ENCODE assay signal across 14 cellular contexts in genomic region chr16:1920122-1920521, GRCh38. TPM values are rescaled to one million over a fixed set of nuclear protein-coding genes. Genes with fewer than 3 reads are reported as not detected.
DNase-seq lines count a peak whose midpoint lies in the region; ATAC-seq, FAIRE-seq and TF ChIP-seq lines count a peak whose summit lies in the region.
"Not testable (repeated sequence)": the region's sequence is repeated elsewhere in the genome, so short reads cannot be mapped to it uniquely, and the experiment has no call there.
"Had no signal": no experiment of that assay in that cellular context is flagged by ENCODE, and none has a peak within 500 bp of the region (broad histone marks: within the 10 kb centered on the region; RNA-seq: fewer than 3 reads in every experiment).

No MANE protein-coding gene starts in this region.

- not testable (repeated sequence) for H3K14ac ChIP-seq in H1 (ENCODE audit: insufficient read length)

- peaks cover 31% of the 10 kb centered on the region for H3F3A ChIP-seq in neural progenitor cell (ENCODE audit: low read depth)

- not testable (repeated sequence) for H3K9me1 ChIP-seq in K562 (ENCODE audit: control insufficient read depth, insufficient read depth, low read length)

- TF ChIP-seq CTCF in K562 (IDR thresholded peaks at IDR 0.05 in 2 of 3, conservative IDR thresholded peaks at IDR 0.05 in 1 of 3; ENCODE audit: insufficient read depth in 2 of 3, low read depth in 1 of 3, low read length in 3 of 3); H1 (IDR thresholded peaks at IDR 0.05; ENCODE audit: control extremely low read depth in 1 of 3, insufficient read depth in 1 of 3, low read depth in 1 of 3, low read length in 3 of 3); neural progenitor cell (IDR thresholded peaks at IDR 0.05): not testable (repeated sequence)

- H3K27me3 Mint-ChIP-seq in neural progenitor cell (ENCODE audit: insufficient read depth, low read depth), result peaks cover 58% of the 10 kb centered on the region

- ATAC-seq in K562, result not testable (repeated sequence)

- FAIRE-seq in K562 (lab: Jason Lieb, UNC); H1 (lab: Jason Lieb, UNC): not testable (repeated sequence)
- peak; percentile 50 for FAIRE-seq in urothelium cell line (lab: Jason Lieb, UNC)

- peak overlapping the region; percentile 18; the same call in 1 of the 2 replicates for H4K8ac ChIP-seq in H1 (ENCODE audit: extremely low read depth, insufficient read depth, low read length)

- intact Hi-C loops in K562 (cut with micrococcal nuclease), result not testable (repeated sequence)

- CTCF ChIA-PET in K562 (lab: Yijun Ruan, JAX; ENCODE audit: low intra/inter-chr PET ratio), result not testable (repeated sequence)
- CTCF ChIA-PET in H1 (lab: Charles Lee; ENCODE audit: partially characterized antibody), result interaction anchor here (0.7 to 2.2 kb wide), 7 partner anchors 9 to 56 kb away, joined by 3 to 6 read pairs (median 3); no protein-coding TSS in a partner anchor

- H4K5ac ChIP-seq in H1 (ENCODE audit: insufficient read length, low read depth, low read length), result not testable (repeated sequence)

- not testable (repeated sequence) for H3K36me3 ChIP-seq in K562 (ENCODE audit: control insufficient read depth, insufficient read depth, low read length); H1 (ENCODE audit: control insufficient read depth in 2 of 4, insufficient read depth in 4 of 4, low read length in 3 of 4); iPS-18a (ENCODE audit: control insufficient read depth, low read depth, low read length); neural progenitor cell

- H3K56ac ChIP-seq in H1 (replicated peaks; ENCODE audit: insufficient read length, low read depth, low read length), result not testable (repeated sequence)

- H2BK120ac ChIP-seq in H1 (replicated peaks; ENCODE audit: low read depth, low read length), result not testable (repeated sequence)

- peak overlapping the region; percentile 61; the same call in 1 of the 2 replicates for H2BK15ac ChIP-seq in H1 (ENCODE audit: low read length)

- H3K18ac ChIP-seq in H1 (ENCODE audit: extremely low read depth, low read length), result not testable (repeated sequence)

- H3K4me3 Mint-ChIP-seq in neural progenitor cell, result not testable (repeated sequence)

- not testable (repeated sequence) for H3K4ac ChIP-seq in H1 (replicated peaks; ENCODE audit: insufficient read length, low read depth, low read length)

- H2AFZ ChIP-seq in K562 (ENCODE audit: low read depth, low read length); H1 (ENCODE audit: low read length); neural progenitor cell (replicated peaks): not testable (repeated sequence)

- not testable (repeated sequence) for DNase-seq in K562 (ENCODE audit: extremely low read depth in 1 of 4, low spot score in 3 of 4); H1 (ENCODE audit: low read depth in 1 of 2, low spot score in 2 of 2); urothelium cell line (ENCODE audit: low spot score)
- peak; percentile 1 for DNase-seq in neural progenitor cell (ENCODE audit: low spot score)

- H3K4me1 Mint-ChIP-seq in neural progenitor cell, result peaks cover 20% of the 10 kb centered on the region

- POLR2A ChIA-PET in K562 (lab: Yijun Ruan, JAX), result not testable (repeated sequence)
- POLR2A ChIA-PET in H1 (lab: Charles Lee; ENCODE audit: partially characterized antibody), result interaction anchor here (0.9 to 1.8 kb wide), 6 partner anchors 12 to 235 kb away, joined by 3 to 8 read pairs (median 4); partner anchors contain the start of genes RPS2 and TBL3

- not testable (repeated sequence) for H2BK5ac ChIP-seq in H1 (ENCODE audit: low read depth, low read length)

- H4K20me1 ChIP-seq in K562 (replicated peaks; ENCODE audit: control insufficient read depth, insufficient read depth, low read length) (0 out of 2 replicates have a peak, but pooled peaks cover 11% of the 10 kb centered on the region), neural progenitor cell (ENCODE audit: low read depth) (peaks cover 25% of the 10 kb centered on the region)
- H4K20me1 ChIP-seq in H1 (replicated peaks in 1 of 2; ENCODE audit: control insufficient read depth in 1 of 2, insufficient read depth in 2 of 2, low read length in 2 of 2), result not testable (repeated sequence)

- H2AK5ac ChIP-seq in H1 (ENCODE audit: low read depth, low read length), result 0 out of 2 replicates have a peak overlapping the region, but pooled peaks have one; percentile 61

- not testable (repeated sequence) for H3K9ac ChIP-seq in K562 (ENCODE audit: insufficient read depth in 1 of 2, low read depth in 2 of 2, low read length in 2 of 2); H1 (replicated peaks in 1 of 4; ENCODE audit: extremely low read depth in 1 of 4, low read depth in 3 of 4, low read length in 3 of 4); iPS-18a (ENCODE audit: low read length); neural progenitor cell

- BruUV-seq in K562 (replicated peaks; lab: Mats Ljungman, UMichigan), result not testable (repeated sequence)

- H3K23ac ChIP-seq in H1 (ENCODE audit: insufficient read length), result not testable (repeated sequence)

- peaks cover 20 to 31% of the 10 kb centered on the region in 2 experiments; a peak in 4 of 5 replicates for H3K27me3 ChIP-seq in K562 (ENCODE audit: control insufficient read depth in 2 of 2, insufficient read depth in 2 of 2, low read length in 2 of 2)
- peaks cover 39 to 88% (median 72%) of the 10 kb centered on the region in 4 experiments for H3K27me3 ChIP-seq in H1 (replicated peaks in 1 of 4; ENCODE audit: control insufficient read depth in 3 of 4, extremely low read depth in 1 of 4, insufficient read depth in 3 of 4, low read length in 3 of 4)
- peaks cover 88% of the 10 kb centered on the region for H3K27me3 ChIP-seq in iPS-18a (ENCODE audit: control insufficient read depth, insufficient read depth, low read length)
- H3K27me3 ChIP-seq in neural progenitor cell, result peaks cover 97% of the 10 kb centered on the region

- H4K91ac ChIP-seq in H1 (replicated peaks; ENCODE audit: insufficient read length, low read length), result not testable (repeated sequence)

- not testable (repeated sequence) for H3K79me2 ChIP-seq in K562 (ENCODE audit: control insufficient read depth, insufficient read depth, low read length); H1 (ENCODE audit: control insufficient read depth in 1 of 2, insufficient read depth in 2 of 2, low read length in 2 of 2); neural progenitor cell (ENCODE audit: low read depth)

- H3K4me1 ChIP-seq in K562 (replicated peaks in 1 of 2; ENCODE audit: control insufficient read depth in 2 of 2, insufficient read depth in 2 of 2, low read length in 2 of 2), result peaks cover 12 to 68% of the 10 kb centered on the region in 2 experiments; a peak in 4 of 5 replicates
- H3K4me1 ChIP-seq in H1 (replicated peaks in 1 of 4; ENCODE audit: control insufficient read depth in 3 of 4, insufficient read depth in 4 of 4, low read length in 3 of 4), result peaks cover 4 to 38% (median 23%) of the 10 kb centered on the region in 4 experiments
- peaks cover 16% of the 10 kb centered on the region for H3K4me1 ChIP-seq in iPS-18a (ENCODE audit: control insufficient read depth, low read depth, low read length)
- peaks cover 37% of the 10 kb centered on the region for H3K4me1 ChIP-seq in neural progenitor cell

- not testable (repeated sequence) for H3K36me3 Mint-ChIP-seq in neural progenitor cell

- H2BK20ac ChIP-seq in H1 (ENCODE audit: low read length), result not testable (repeated sequence)

- TF ChIP-seq RAD21 in K562 (CRISPR knock-in tag; conservative IDR thresholded peaks at IDR 0.05 in 1 of 2, IDR thresholded peaks at IDR 0.05 in 1 of 2); H1 (IDR thresholded peaks at IDR 0.05 in 1 of 2, conservative IDR thresholded peaks at IDR 0.05 in 1 of 2; ENCODE audit: low read depth in 2 of 2, low read length in 2 of 2): not testable (repeated sequence)

- WGBS in K562 (ENCODE audit: insufficient coverage, low coverage, missing lambda C conversion rate), result 13% methylated on average over 20 of the region's 21 CpGs
- WGBS in H1 (ENCODE audit: extremely low coverage in 1 of 2, insufficient coverage in 1 of 2, insufficient read length in 1 of 2, insufficient replicate concordance in 2 of 2, low coverage in 1 of 2, low lambda C conversion rate in 2 of 2, missing lambda C conversion rate in 1 of 2), 2 experiments, result 64% methylated on average over 21 of the region's 21 CpGs; no CpG with 5 or more reads in 1 of the 2 experiments

- in situ Hi-C loops in K562 (cut with MboI), result not testable (repeated sequence)

- H3K27ac ChIP-seq in K562 (ENCODE audit: extremely low read depth, low read depth, low read length); H1 (ENCODE audit: low read depth, low read length); iPS-18a (ENCODE audit: low read length); neural progenitor cell: not testable (repeated sequence)

- not testable (repeated sequence) for H3K27ac Mint-ChIP-seq in neural progenitor cell

- H3K9me3 ChIP-seq in K562 (replicated peaks; ENCODE audit: control insufficient read depth, insufficient read depth, low read depth, low read length); H1 (ENCODE audit: insufficient read depth in 2 of 2, low read depth in 1 of 2, low read length in 1 of 2); iPS-18a (ENCODE audit: control insufficient read depth, low read depth, low read length); neural progenitor cell (ENCODE audit: low read depth): not testable (repeated sequence)

- not testable (repeated sequence) for H3K79me1 ChIP-seq in H1 (ENCODE audit: low read depth, low read length)

- TF ChIP-seq POLR2A in K562 (conservative IDR thresholded peaks at IDR 0.05); H1 (IDR thresholded peaks at IDR 0.05; ENCODE audit: control extremely low read depth in 1 of 2, low read depth in 2 of 2, low read length in 2 of 2): not testable (repeated sequence)

- not testable (repeated sequence) for TF ChIP-seq EP300 in K562 (IDR thresholded peaks at IDR 0.05; ENCODE audit: low read length); H1 (IDR thresholded peaks at IDR 0.05; ENCODE audit: borderline replicate concordance in 1 of 2, low read depth in 2 of 2, low read length in 2 of 2)

- H2BK12ac ChIP-seq in H1 (ENCODE audit: low read depth, low read length), result peak overlapping the region; percentile 30; the same call in 1 of the 2 replicates

- H3K4me3 ChIP-seq in K562; H1 (ENCODE audit: extremely low read depth in 1 of 4, insufficient read depth in 2 of 4, low read depth in 3 of 4, low read length in 4 of 4); neural progenitor cell: not testable (repeated sequence)
- H3K4me3 ChIP-seq in iPS-18a (ENCODE audit: low read length), result peak overlapping the region; percentile 5

- not testable (repeated sequence) for H3K9me3 Mint-ChIP-seq in neural progenitor cell

- H3K4me2 ChIP-seq in K562 (ENCODE audit: insufficient read depth, low read length); neural progenitor cell: not testable (repeated sequence)
- peak overlapping the region; percentile 56 to 57; a peak in 3 of 4 replicates for H3K4me2 ChIP-seq in H1 (ENCODE audit: insufficient read depth in 1 of 2, low read depth in 2 of 2, low read length in 2 of 2)

- H3K23me2 ChIP-seq in H1 (ENCODE audit: low read depth, low read length), result not testable (repeated sequence)

RNA-seq across cellular contexts. Expression of gene HS3ST6, which starts 1.9 kb away (rescaled TPM):
- total RNA-seq in K562 (2011; cell fraction: chromatin; rRNA removed; ENCODE audit: low replicate concordance), result not detected in 2 replicates
- total RNA-seq in K562 (2011; cell fraction: nucleolus; rRNA removed), result not detected in 2 replicates
- total RNA-seq in K562 (2011; cell fraction: nucleoplasm; rRNA removed), result not detected in 2 replicates
- total RNA-seq in K562 (2014; rRNA removed) (not detected in 2 replicates), K562 (2014; rRNA removed; fragmentation: Illumina TruSeq; extraction: Trizol) (not detected in 2 replicates), K562 (2015; rRNA removed; fragmentation: Illumina TruSeq; extraction: Trizol) (not detected in 2 replicates), K562 (2021) (not detected in 2 replicates), neural progenitor cell (ENCODE audit: low replicate concordance) (1.1 TPM in 1 of 2 replicates, not detected in the other)
- polyA plus RNA-seq in K562 (2011; rRNA removed) (not detected in 2 replicates), K562 (2014; fragmentation: Illumina TruSeq; extraction: Trizol) (not detected in 2 replicates), K562 (2014; fragmentation: Nextera tagmentation; extraction: Ambion mirVana) (not detected), K562 (2014; rRNA removed) (not detected in 2 replicates), H1 (2011; rRNA removed) (0.36 and 0.63 TPM in 2 replicates)
- polyA plus RNA-seq in K562 (2011; cell fraction: cytosol; rRNA removed), result not detected in 2 replicates
- polyA plus RNA-seq in K562 (2011; cell fraction: nucleus; rRNA removed), result not detected in 2 replicates
- polyA plus RNA-seq in K562 (2012), result not detected in 2 replicates
- not detected in 2 replicates for polyA minus RNA-seq in K562 (2011; rRNA and poly(A)+ RNA removed)
- polyA minus RNA-seq in K562 (2011; cell fraction: cytosol; rRNA and poly(A)+ RNA removed), result not detected in 2 replicates
- not detected in 2 replicates for polyA minus RNA-seq in K562 (2011; cell fraction: nucleus; rRNA and poly(A)+ RNA removed)
- 0.39 TPM in 1 of 2 replicates, not detected in the other for total RNA-seq in H1 (2021; fragmentation: NEBNext Ultra II Directional; extraction: Animal tissue kit (Norgen Biotek cat#: 25700))
- 0.09 TPM for polyA plus RNA-seq in H1 (2011; cell fraction: cytosol; rRNA removed)
- 0.40 TPM for polyA plus RNA-seq in H1 (2011; cell fraction: nucleus; rRNA removed)
- 0.15 to 0.17 TPM in 2 of 4 replicates, not detected in the others for polyA plus RNA-seq in H1 (2012, experiment 1 of 2)
- polyA plus RNA-seq in H1 (2012, experiment 2 of 2), result not detected
- 0.26 TPM for polyA plus RNA-seq in H1 (2013, experiment 1 of 2)
- polyA plus RNA-seq in H1 (2013, experiment 2 of 2), result 0.18 TPM
- not detected in 2 replicates for polyA minus RNA-seq in H1 (2011; rRNA and poly(A)+ RNA removed)
- polyA minus RNA-seq in H1 (2011; cell fraction: cytosol; rRNA and poly(A)+ RNA removed), result not detected
- polyA minus RNA-seq in H1 (2011; cell fraction: nucleus; rRNA and poly(A)+ RNA removed), result not detected
- total RNA-seq: A673; CD4-positive, alpha-beta memory T cell; CD4-positive, CD25-positive, alpha-beta regulatory T cell; CD8-positive, alpha-beta memory T cell; Daoy; GM12878 had no signal
- polyA plus RNA-seq: AG04450; CD14-positive monocyte; CD4-positive, alpha-beta memory T cell; CD4-positive, CD25-positive, alpha-beta regulatory T cell; CD8-positive, alpha-beta memory T cell; GM12878 had no signal

RNA-seq across cellular contexts. Expression of gene MSRB1, which starts 22.9 kb away (rescaled TPM):
- 12.4 and 30.9 TPM in 2 replicates for total RNA-seq in K562 (2011; cell fraction: chromatin; rRNA removed; ENCODE audit: low replicate concordance)
- total RNA-seq in K562 (2011; cell fraction: nucleolus; rRNA removed), result 33.7 and 34.3 TPM in 2 replicates
- 21.2 and 21.5 TPM in 2 replicates for total RNA-seq in K562 (2011; cell fraction: nucleoplasm; rRNA removed)
- total RNA-seq in K562 (2014; rRNA removed) (21.3 and 24.6 TPM in 2 replicates), K562 (2014; rRNA removed; fragmentation: Illumina TruSeq; extraction: Trizol) (7.6 and 10.0 TPM in 2 replicates), K562 (2015; rRNA removed; fragmentation: Illumina TruSeq; extraction: Trizol) (22.6 and 25.7 TPM in 2 replicates), K562 (2021) (28.6 and 29.5 TPM in 2 replicates), neural progenitor cell (ENCODE audit: low replicate concordance) (19.4 and 26.9 TPM in 2 replicates)
- polyA plus RNA-seq in K562 (2011; rRNA removed) (33.7 and 38.5 TPM in 2 replicates), K562 (2014; fragmentation: Illumina TruSeq; extraction: Trizol) (30.7 and 32.4 TPM in 2 replicates), K562 (2014; fragmentation: Nextera tagmentation; extraction: Ambion mirVana) (10 to 100 TPM in 1 of 2 experiments, 1 to 10 TPM in 1; 5.4 to 15.3 TPM), K562 (2014; rRNA removed) (31.8 and 39.6 TPM in 2 replicates), H1 (2011; rRNA removed) (51.4 and 53.8 TPM in 2 replicates)
- 47.8 and 79.5 TPM in 2 replicates for polyA plus RNA-seq in K562 (2011; cell fraction: cytosol; rRNA removed)
- 23.0 and 23.2 TPM in 2 replicates for polyA plus RNA-seq in K562 (2011; cell fraction: nucleus; rRNA removed)
- 41.0 and 47.9 TPM in 2 replicates for polyA plus RNA-seq in K562 (2012)
- 18.6 and 23.6 TPM in 2 replicates for polyA minus RNA-seq in K562 (2011; rRNA and poly(A)+ RNA removed)
- polyA minus RNA-seq in K562 (2011; cell fraction: cytosol; rRNA and poly(A)+ RNA removed), result 15.5 and 22.4 TPM in 2 replicates
- polyA minus RNA-seq in K562 (2011; cell fraction: nucleus; rRNA and poly(A)+ RNA removed), result 13.5 and 23.2 TPM in 2 replicates
- 28.2 and 34.1 TPM in 2 replicates for total RNA-seq in H1 (2021; fragmentation: NEBNext Ultra II Directional; extraction: Animal tissue kit (Norgen Biotek cat#: 25700))
- polyA plus RNA-seq in H1 (2011; cell fraction: cytosol; rRNA removed), result 42.6 TPM
- 40.0 TPM for polyA plus RNA-seq in H1 (2011; cell fraction: nucleus; rRNA removed)
- polyA plus RNA-seq in H1 (2012, experiment 1 of 2), result 21.6 to 38.9 TPM (median 38.0 TPM) in 4 replicates
- polyA plus RNA-seq in H1 (2012, experiment 2 of 2), result 60.9 TPM
- 27.6 TPM for polyA plus RNA-seq in H1 (2013, experiment 1 of 2)
- 28.2 TPM for polyA plus RNA-seq in H1 (2013, experiment 2 of 2)
- polyA minus RNA-seq in H1 (2011; rRNA and poly(A)+ RNA removed), result 29.0 and 33.9 TPM in 2 replicates
- polyA minus RNA-seq in H1 (2011; cell fraction: cytosol; rRNA and poly(A)+ RNA removed), result 23.3 TPM
- polyA minus RNA-seq in H1 (2011; cell fraction: nucleus; rRNA and poly(A)+ RNA removed), result 20.6 TPM

RNA-seq across cellular contexts. Expression of gene RPL3L, which starts 34.4 kb away (rescaled TPM):
- 0.58 TPM in 1 of 2 replicates, not detected in the other for total RNA-seq in K562 (2011; cell fraction: chromatin; rRNA removed; ENCODE audit: low replicate concordance)
- 1.6 and 1.8 TPM in 2 replicates for total RNA-seq in K562 (2011; cell fraction: nucleolus; rRNA removed)
- total RNA-seq in K562 (2011; cell fraction: nucleoplasm; rRNA removed), result 1.4 TPM in 1 of 2 replicates, not detected in the other
- total RNA-seq in K562 (2014; rRNA removed) (0.33 TPM in 1 of 2 replicates, not detected in the other), K562 (2014; rRNA removed; fragmentation: Illumina TruSeq; extraction: Trizol) (0.58 and 0.64 TPM in 2 replicates), K562 (2015; rRNA removed; fragmentation: Illumina TruSeq; extraction: Trizol) (0.38 and 0.51 TPM in 2 replicates), K562 (2021) (0.58 and 0.86 TPM in 2 replicates), neural progenitor cell (ENCODE audit: low replicate concordance) (not detected in 2 replicates)
- polyA plus RNA-seq in K562 (2011; rRNA removed) (0.09 and 0.11 TPM in 2 replicates), K562 (2014; fragmentation: Illumina TruSeq; extraction: Trizol) (0.10 TPM in 1 of 2 replicates, not detected in the other), K562 (2014; fragmentation: Nextera tagmentation; extraction: Ambion mirVana) (under 1 TPM; 0.04 TPM), K562 (2014; rRNA removed) (0.08 TPM in 1 of 2 replicates, not detected in the other), H1 (2011; rRNA removed) (0.08 and 0.24 TPM in 2 replicates)
- polyA plus RNA-seq in K562 (2011; cell fraction: cytosol; rRNA removed), result 0.03 TPM in 1 of 2 replicates, not detected in the other
- polyA plus RNA-seq in K562 (2011; cell fraction: nucleus; rRNA removed), result 0.64 and 0.84 TPM in 2 replicates
- polyA plus RNA-seq in K562 (2012), result 0.13 and 0.24 TPM in 2 replicates
- polyA minus RNA-seq in K562 (2011; rRNA and poly(A)+ RNA removed), result 0.49 and 0.60 TPM in 2 replicates
- not detected in 2 replicates for polyA minus RNA-seq in K562 (2011; cell fraction: cytosol; rRNA and poly(A)+ RNA removed)
- polyA minus RNA-seq in K562 (2011; cell fraction: nucleus; rRNA and poly(A)+ RNA removed), result 1.8 and 1.9 TPM in 2 replicates
- total RNA-seq in H1 (2021; fragmentation: NEBNext Ultra II Directional; extraction: Animal tissue kit (Norgen Biotek cat#: 25700)), result 0.19 and 0.39 TPM in 2 replicates
- 0.21 TPM for polyA plus RNA-seq in H1 (2011; cell fraction: cytosol; rRNA removed)
- polyA plus RNA-seq in H1 (2011; cell fraction: nucleus; rRNA removed), result 0.56 TPM
- 0.23 to 0.62 TPM (median 0.42 TPM) in 4 replicates for polyA plus RNA-seq in H1 (2012, experiment 1 of 2)
- 0.16 TPM for polyA plus RNA-seq in H1 (2012, experiment 2 of 2)
- polyA plus RNA-seq in H1 (2013, experiment 1 of 2), result 0.14 TPM
- polyA plus RNA-seq in H1 (2013, experiment 2 of 2), result 0.20 TPM
- 0.69 TPM in 1 of 2 replicates, not detected in the other for polyA minus RNA-seq in H1 (2011; rRNA and poly(A)+ RNA removed)
- not detected for polyA minus RNA-seq in H1 (2011; cell fraction: cytosol; rRNA and poly(A)+ RNA removed)
- not detected for polyA minus RNA-seq in H1 (2011; cell fraction: nucleus; rRNA and poly(A)+ RNA removed)
- total RNA-seq: A673; CD4-positive, alpha-beta memory T cell; CD4-positive, CD25-positive, alpha-beta regulatory T cell; Daoy; G401; GM12878 had no signal
- polyA plus RNA-seq: AG04450; CD14-positive monocyte; CD4-positive, alpha-beta memory T cell; CD4-positive, CD25-positive, alpha-beta regulatory T cell; CD8-positive, alpha-beta memory T cell had no signal

RNA-seq across cellular contexts. Expression of gene NDUFB10, which starts 39.2 kb away (rescaled TPM):
- total RNA-seq in K562 (2011; cell fraction: chromatin; rRNA removed; ENCODE audit: low replicate concordance), result 23.1 and 36.2 TPM in 2 replicates
- 30.7 and 34.7 TPM in 2 replicates for total RNA-seq in K562 (2011; cell fraction: nucleolus; rRNA removed)
- 29.8 and 36.9 TPM in 2 replicates for total RNA-seq in K562 (2011; cell fraction: nucleoplasm; rRNA removed)
- total RNA-seq in K562 (2014; rRNA removed), result 527 and 595 TPM in 2 replicates
- 134 and 149 TPM in 2 replicates for total RNA-seq in K562 (2014; rRNA removed; fragmentation: Illumina TruSeq; extraction: Trizol)
- total RNA-seq in K562 (2015; rRNA removed; fragmentation: Illumina TruSeq; extraction: Trizol), result 228 and 241 TPM in 2 replicates
- total RNA-seq in K562 (2021), result 239 and 265 TPM in 2 replicates
- polyA plus RNA-seq in K562 (2011; rRNA removed), result 69.3 and 98.6 TPM in 2 replicates
- 131 and 284 TPM in 2 replicates for polyA plus RNA-seq in K562 (2011; cell fraction: cytosol; rRNA removed)
- polyA plus RNA-seq in K562 (2011; cell fraction: nucleus; rRNA removed), result 120 and 169 TPM in 2 replicates
- 158 and 278 TPM in 2 replicates for polyA plus RNA-seq in K562 (2012)
- 161 and 217 TPM in 2 replicates for polyA plus RNA-seq in K562 (2014; fragmentation: Illumina TruSeq; extraction: Trizol)
- polyA plus RNA-seq in K562 (2014; fragmentation: Nextera tagmentation; extraction: Ambion mirVana), result 100 to 1,000 TPM in 1 of 2 experiments, 10 to 100 TPM in 1; 81.5 to 101 TPM
- 294 and 372 TPM in 2 replicates for polyA plus RNA-seq in K562 (2014; rRNA removed)
- polyA minus RNA-seq in K562 (2011; rRNA and poly(A)+ RNA removed), result 104 and 114 TPM in 2 replicates
- 172 and 191 TPM in 2 replicates for polyA minus RNA-seq in K562 (2011; cell fraction: cytosol; rRNA and poly(A)+ RNA removed)
- 14.4 and 25.9 TPM in 2 replicates for polyA minus RNA-seq in K562 (2011; cell fraction: nucleus; rRNA and poly(A)+ RNA removed)
- total RNA-seq in H1 (2021; fragmentation: NEBNext Ultra II Directional; extraction: Animal tissue kit (Norgen Biotek cat#: 25700)), result 183 and 197 TPM in 2 replicates
- polyA plus RNA-seq in H1 (2011; rRNA removed), result 194 and 243 TPM in 2 replicates
- polyA plus RNA-seq in H1 (2011; cell fraction: cytosol; rRNA removed), result 282 TPM
- 327 TPM for polyA plus RNA-seq in H1 (2011; cell fraction: nucleus; rRNA removed)
- polyA plus RNA-seq in H1 (2012, experiment 1 of 2), result 205 to 282 TPM (median 263 TPM) in 4 replicates
- polyA plus RNA-seq in H1 (2012, experiment 2 of 2), result 290 TPM
- 222 TPM for polyA plus RNA-seq in H1 (2013, experiment 1 of 2)
- 218 TPM for polyA plus RNA-seq in H1 (2013, experiment 2 of 2)
- 58.5 and 93.0 TPM in 2 replicates for polyA minus RNA-seq in H1 (2011; rRNA and poly(A)+ RNA removed)
- 204 TPM for polyA minus RNA-seq in H1 (2011; cell fraction: cytosol; rRNA and poly(A)+ RNA removed)
- polyA minus RNA-seq in H1 (2011; cell fraction: nucleus; rRNA and poly(A)+ RNA removed), result 64.0 TPM
- 155 and 160 TPM in 2 replicates for total RNA-seq in neural progenitor cell (ENCODE audit: low replicate concordance)

RNA-seq across cellular contexts. Expression of gene RPS2, which starts 44.5 kb away (rescaled TPM):
- 390 and 1,103 TPM in 2 replicates for total RNA-seq in K562 (2011; cell fraction: chromatin; rRNA removed; ENCODE audit: low replicate concordance)
- 1,659 and 1,855 TPM in 2 replicates for total RNA-seq in K562 (2011; cell fraction: nucleolus; rRNA removed)
- total RNA-seq in K562 (2011; cell fraction: nucleoplasm; rRNA removed), result 1,433 and 3,279 TPM in 2 replicates
- 4,179 and 5,605 TPM in 2 replicates for total RNA-seq in K562 (2014; rRNA removed)
- 1,866 and 2,148 TPM in 2 replicates for total RNA-seq in K562 (2014; rRNA removed; fragmentation: Illumina TruSeq; extraction: Trizol)
- total RNA-seq in K562 (2015; rRNA removed; fragmentation: Illumina TruSeq; extraction: Trizol), result 3,793 and 3,917 TPM in 2 replicates
- 4,794 and 4,832 TPM in 2 replicates for total RNA-seq in K562 (2021)
- 4,170 and 6,521 TPM in 2 replicates for polyA plus RNA-seq in K562 (2011; rRNA removed)
- 12,880 and 20,303 TPM in 2 replicates for polyA plus RNA-seq in K562 (2011; cell fraction: cytosol; rRNA removed)
- polyA plus RNA-seq in K562 (2011; cell fraction: nucleus; rRNA removed), result 3,908 and 4,185 TPM in 2 replicates
- polyA plus RNA-seq in K562 (2012), result 4,897 and 8,104 TPM in 2 replicates
- polyA plus RNA-seq in K562 (2014; fragmentation: Illumina TruSeq; extraction: Trizol), result 3,709 and 6,295 TPM in 2 replicates
- 1,000 to 10,000 TPM in 1 of 2 experiments, 100 to 1,000 TPM in 1; 834 to 1,305 TPM for polyA plus RNA-seq in K562 (2014; fragmentation: Nextera tagmentation; extraction: Ambion mirVana)
- polyA plus RNA-seq in K562 (2014; rRNA removed), result 4,774 and 5,288 TPM in 2 replicates
- 2,028 and 2,480 TPM in 2 replicates for polyA minus RNA-seq in K562 (2011; rRNA and poly(A)+ RNA removed)
- polyA minus RNA-seq in K562 (2011; cell fraction: cytosol; rRNA and poly(A)+ RNA removed), result 3,586 and 4,552 TPM in 2 replicates
- polyA minus RNA-seq in K562 (2011; cell fraction: nucleus; rRNA and poly(A)+ RNA removed), result 605 and 1,049 TPM in 2 replicates
- total RNA-seq in H1 (2021; fragmentation: NEBNext Ultra II Directional; extraction: Animal tissue kit (Norgen Biotek cat#: 25700)), result 3,974 and 4,042 TPM in 2 replicates
- 16,783 and 22,970 TPM in 2 replicates for polyA plus RNA-seq in H1 (2011; rRNA removed)
- 11,248 TPM for polyA plus RNA-seq in H1 (2011; cell fraction: cytosol; rRNA removed)
- polyA plus RNA-seq in H1 (2011; cell fraction: nucleus; rRNA removed), result 10,145 TPM
- polyA plus RNA-seq in H1 (2012, experiment 1 of 2), result 3,762 to 6,877 TPM (median 6,536 TPM) in 4 replicates
- 9,397 TPM for polyA plus RNA-seq in H1 (2012, experiment 2 of 2)
- polyA plus RNA-seq in H1 (2013, experiment 1 of 2), result 5,116 TPM
- polyA plus RNA-seq in H1 (2013, experiment 2 of 2), result 5,274 TPM
- 2,903 and 3,451 TPM in 2 replicates for polyA minus RNA-seq in H1 (2011; rRNA and poly(A)+ RNA removed)
- polyA minus RNA-seq in H1 (2011; cell fraction: cytosol; rRNA and poly(A)+ RNA removed), result 3,105 TPM
- polyA minus RNA-seq in H1 (2011; cell fraction: nucleus; rRNA and poly(A)+ RNA removed), result 2,164 TPM
- 3,079 and 5,348 TPM in 2 replicates for total RNA-seq in neural progenitor cell (ENCODE audit: low replicate concordance)
